Comparison of ENCODE assay signal across 11 cellular contexts in the genomic region with DNA sequence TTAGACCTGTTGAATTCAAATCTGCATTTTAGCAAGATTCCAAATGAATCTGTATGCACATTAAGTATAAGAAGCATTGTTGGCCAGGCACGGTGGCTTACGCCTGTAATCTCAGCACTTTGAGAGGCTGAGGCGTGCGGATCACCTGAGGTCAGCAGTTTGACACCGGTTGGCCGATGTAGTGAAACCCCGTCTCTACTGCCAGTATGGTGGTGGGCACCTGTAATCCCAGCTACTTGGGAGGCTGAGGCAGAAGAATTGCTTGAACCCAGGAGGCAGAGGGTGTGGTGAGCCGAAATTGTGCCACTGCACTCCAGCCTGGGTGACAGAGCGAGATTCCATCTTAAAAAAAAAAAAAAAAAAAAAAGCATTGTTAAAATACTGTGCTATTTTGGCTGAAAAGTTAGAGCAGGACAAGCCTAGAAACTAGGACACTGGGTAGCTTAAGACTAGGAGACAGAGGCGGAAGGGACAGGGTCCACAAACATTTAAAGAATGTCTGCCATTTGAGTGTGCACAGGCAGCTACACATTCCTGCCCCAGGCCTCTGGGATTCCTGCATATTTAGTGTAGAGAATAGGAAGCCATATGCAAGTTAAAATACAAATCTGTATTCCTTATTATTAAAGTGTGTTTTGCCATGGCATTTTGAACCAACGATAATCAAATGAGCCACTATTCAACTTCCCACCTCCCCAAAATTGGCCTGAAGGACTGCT. TPM values are rescaled to one million over a fixed set of nuclear protein-coding genes. Genes with fewer than 3 reads are reported as not detected.
A peak's percentile ranks its signal among the peaks of the same experiment; 100 is the strongest.
DNase-seq lines count a peak whose midpoint lies in the region; ATAC-seq and TF ChIP-seq lines count a peak whose summit lies in the region.
"Had no signal": no experiment of that assay in that cellular context is flagged by ENCODE, and none has a peak within 500 bp of the region (broad histone marks: within the 10 kb centered on the region; RNA-seq: fewer than 3 reads in every experiment).

No MANE protein-coding gene starts in this region.

- POLR2A ChIA-PET in HEK293 (lab: Yijun Ruan, JAX), result interaction anchor here (0.5 to 2.7 kb wide), 4 partner anchors 9 to 45 kb away, joined by 3 to 18 read pairs (median 4); partner anchors contain the start of gene EEF1A1

- CTCF ChIA-PET in HEK293 (lab: Yijun Ruan, JAX), result interaction anchor here (0.6 to 1.5 kb wide), 2 partner anchors 14 to 936 kb away, joined by 4 to 7 read pairs; no protein-coding TSS in a partner anchor

- DNase-seq in A172 (ENCODE audit: low spot score) (peak; percentile 49), body of pancreas (no peak), left kidney (ENCODE audit: low read depth, low spot score) (peak; percentile 46), NCI-H2171 (lab: John Stamatoyannopoulos, UW) (no peak), retina (no peak)
- DNase-seq: AML-193, left ventricle myocardium superior, NCI-H510A treated with DMSO at 0.1 percent for 48 hours had no signal

- H3K27me3 ChIP-seq in body of pancreas, result no peaks in the 10 kb centered on the region

- intact Hi-C loops in body of pancreas (cut with DNase I), result no loop called here

- H3K4me1 ChIP-seq in HEK293 (ENCODE audit: control insufficient read depth, insufficient read depth, low read length) (no peaks in the 10 kb centered on the region), body of pancreas (peaks cover 18% of the 10 kb centered on the region)

- 91 to 93% methylated on average over 11 of the region's 11 CpGs for WGBS in body of pancreas, 2 donors

- no peak overlapping the region for H3K4me3 ChIP-seq in HEK293 (ENCODE audit: low read depth, low read length)
- no peak overlapping the region for H3K4me3 ChIP-seq in body of pancreas

- ATAC-seq in body of pancreas (no peak), GM18861 (IDR thresholded peaks at IDR 0.05; ENCODE audit: unreplicated experiment) (no peak), HG03342 (IDR thresholded peaks at IDR 0.05; ENCODE audit: unreplicated experiment) (no peak)
- ATAC-seq: left ventricle myocardium superior had no signal

- no peaks in the 10 kb centered on the region for H3K36me3 ChIP-seq in HEK293 (ENCODE audit: control insufficient read depth in 2 of 2, insufficient read depth in 1 of 2, low read length in 2 of 2)
- H3K36me3 ChIP-seq in body of pancreas (replicated peaks in 1 of 2; ENCODE audit: insufficient read depth in 1 of 2, low read depth in 2 of 2), result no peaks in the 10 kb centered on the region

- H3K27ac ChIP-seq in HEK293 (ENCODE audit: extremely low read depth, low read depth, low read length), result no peak overlapping the region
- H3K27ac ChIP-seq in body of pancreas, result peak overlapping the region in 3 of 4 donors; percentile 27 to 85 (median 77)

- no peak for TF ChIP-seq POLR2A in body of pancreas (IDR thresholded peaks at IDR 0.05)

- H3K9me3 ChIP-seq in HEK293 (ENCODE audit: control insufficient read depth, insufficient read depth, low read depth, low read length), result no peaks in the 10 kb centered on the region
- no peaks in the 10 kb centered on the region for H3K9me3 ChIP-seq in body of pancreas

- TF ChIP-seq CTCF in HEK293 (tag by site-specific recombination; IDR thresholded peaks at IDR 0.05) (no peak), body of pancreas (IDR thresholded peaks at IDR 0.05) (no peak)

TF ChIP-seq in HEK293, 187 proteins besides CTCF, POLR2A, EP300 and RAD21:
- TF ChIP-seq BCL11A (tag by site-specific recombination; IDR thresholded peaks at IDR 0.05; ENCODE audit: low read depth) (no peak), SCRT2 (tag by site-specific recombination; IDR thresholded peaks at IDR 0.05) (peak; percentile 50; the same call in 1 of the 2 replicates)

RNA-seq across cellular contexts. Expression of gene EEF1A1, which starts 45.1 kb away (rescaled TPM):
- 8,683 and 8,714 TPM in 2 replicates for total RNA-seq in A172 (2014; rRNA removed; shearing (Covaris generic))
- 1,000 to 10,000 TPM; 4,267 to 4,798 TPM for total RNA-seq in body of pancreas

Comparison
In these comparisons a context has a peak if more than half of its experiments do, and no peak if none do; other contexts are left out.
1. DNase-seq: peak in A172 (single experiment) and left kidney (single experiment); none in body of pancreas (0 of 4), NCI-H2171 (single experiment) and retina (single experiment).